ENCODE assay signal across 1 cellular context in the genomic region with DNA sequence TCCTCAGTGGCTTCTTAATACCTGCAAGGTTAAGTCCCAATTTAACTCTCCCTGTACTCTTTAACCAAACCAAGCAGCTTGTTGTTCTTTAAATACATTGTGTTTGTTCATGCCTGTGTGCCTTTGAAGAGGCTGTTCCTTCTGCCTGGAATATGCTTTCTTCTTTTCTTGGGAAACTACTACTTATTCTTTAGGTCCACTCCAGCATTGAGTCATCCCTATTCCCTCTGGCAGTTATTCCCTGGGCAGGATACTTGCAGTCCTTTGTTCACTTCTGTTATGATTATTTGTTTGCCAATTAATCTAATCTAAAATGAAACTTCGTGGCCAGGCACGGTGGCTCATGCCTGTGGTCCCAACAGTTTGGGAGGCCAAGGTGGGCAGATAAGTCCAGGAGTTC.
TF ChIP-seq lines count a peak whose summit lies in the region.

No MANE protein-coding gene starts in this region.

TF ChIP-seq in neural cell, 6 proteins besides CTCF, POLR2A, EP300 and RAD21 (continued from another document):
- TF ChIP-seq REST (IDR thresholded peaks at IDR 0.05; ENCODE audit: borderline replicate concordance), result no peak
- TF ChIP-seq POLR2AphosphoS5 (IDR thresholded peaks at IDR 0.05), result no peak
- TF ChIP-seq TAF1 (IDR thresholded peaks at IDR 0.05; ENCODE audit: low read depth), result no peak
- no peak for TF ChIP-seq MXI1 (conservative IDR thresholded peaks at IDR 0.05; ENCODE audit: poor library complexity, severe bottlenecking)
- no peak for TF ChIP-seq SMC3 (conservative IDR thresholded peaks at IDR 0.05; ENCODE audit: poor library complexity)
